Comparison of ENCODE assay signal across 8 cellular contexts in the genomic region with DNA sequence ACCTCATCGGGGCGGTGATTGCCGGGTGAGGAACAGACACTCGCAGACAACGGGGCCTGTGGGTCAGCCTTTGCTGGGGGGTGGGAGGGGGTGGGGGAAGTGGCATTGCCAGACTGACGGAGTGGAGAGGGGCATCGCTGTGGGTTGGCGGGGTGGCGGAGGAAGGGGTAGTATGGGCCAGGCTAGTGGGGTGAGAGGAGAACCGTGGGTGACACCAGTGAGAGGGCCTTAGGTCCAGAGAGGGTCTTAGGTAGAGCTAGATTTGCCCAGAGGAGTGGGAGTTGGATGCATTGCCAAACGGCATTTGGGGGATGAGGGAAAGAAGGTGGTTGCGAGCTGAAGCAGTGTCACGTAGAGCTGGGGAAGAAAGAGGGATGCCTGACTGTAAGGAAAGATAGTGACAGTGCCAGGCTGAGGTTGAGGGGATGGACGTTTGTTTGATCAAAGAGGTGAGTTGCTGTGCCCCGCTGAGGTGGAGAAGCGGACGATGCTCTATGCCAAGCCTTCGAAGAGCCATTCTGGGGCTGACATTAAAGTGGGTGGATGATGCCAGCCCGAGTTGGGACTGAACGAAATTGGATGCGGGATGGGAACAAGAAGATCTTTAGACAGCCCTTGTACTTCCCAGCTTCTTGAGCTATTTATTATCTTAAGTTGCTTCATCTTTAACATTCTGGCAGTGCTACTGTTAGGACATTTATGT. TPM values are rescaled to one million over a fixed set of nuclear protein-coding genes. Genes with fewer than 3 reads are reported as not detected.
DNase-seq lines count a peak whose midpoint lies in the region; ATAC-seq, FAIRE-seq and TF ChIP-seq lines count a peak whose summit lies in the region.

No MANE protein-coding gene starts in this region.

- H3K9ac ChIP-seq in astrocyte (ENCODE audit: low read length) = peak overlapping the region; percentile 97

- peaks cover 28% of the 10 kb centered on the region for H3K36me3 ChIP-seq in astrocyte (ENCODE audit: insufficient read depth, low read length)
- peaks cover 0 to 22% (median 12%) of the 10 kb centered on the region in 4 donors for H3K36me3 ChIP-seq in right lobe of liver
- peaks cover 0 to 37% (median 6%) of the 10 kb centered on the region in 3 donors for H3K36me3 ChIP-seq in tibial nerve

- FAIRE-seq in astrocyte (lab: Jason Lieb, UNC) = no peak

- H3K4me3 Mint-ChIP-seq in activated naive CD4-positive, alpha-beta T cell treated with anti-CD3 and anti-CD28 coated beads for 36 hours = peak overlapping the region; percentile 95
- peak overlapping the region; percentile 96 for H3K4me3 Mint-ChIP-seq in astrocyte (ENCODE audit: unreplicated experiment)

- TF ChIP-seq POLR2A in right lobe of liver (IDR thresholded peaks at IDR 0.05) = no peak
- no peak for TF ChIP-seq POLR2A in tibial nerve (IDR thresholded peaks at IDR 0.05)

- H3K27ac ChIP-seq in astrocyte (ENCODE audit: low read depth, low read length) = peak overlapping the region; percentile 92
- H3K27ac ChIP-seq in right lobe of liver = peak overlapping the region; percentile 80 to 89 (median 82)
- peak overlapping the region; percentile 75 to 97 (median 94) for H3K27ac ChIP-seq in tibial nerve

- H3K4me2 ChIP-seq in astrocyte (ENCODE audit: low read length) = peak overlapping the region; percentile 97

- intact Hi-C loops in activated naive CD4-positive, alpha-beta T cell treated with anti-CD3 and anti-CD28 coated beads for 36 hours (cut with micrococcal nuclease) = loop anchor here (1.0 to 10.0 kb wide), 11 partner anchors 19 to 986 kb away; a partner anchor contains a TSS
- intact Hi-C loops in right lobe of liver (cut with DNase I) = no loop called here

- peaks cover 10% of the 10 kb centered on the region for H4K20me1 ChIP-seq in astrocyte (ENCODE audit: insufficient read depth, low read length)

- ATAC-seq in right lobe of liver = no peak
- ATAC-seq in HG03520 (IDR thresholded peaks at IDR 0.05; ENCODE audit: unreplicated experiment) = no peak

- TF ChIP-seq EP300 in tibial nerve (IDR thresholded peaks at IDR 0.05) = no peak

- no peaks in the 10 kb centered on the region for H3K27me3 Mint-ChIP-seq in activated naive CD4-positive, alpha-beta T cell treated with anti-CD3 and anti-CD28 coated beads for 36 hours (ENCODE audit: low read depth)
- H3K27me3 Mint-ChIP-seq in astrocyte (ENCODE audit: low read depth, unreplicated experiment) = no peaks in the 10 kb centered on the region

- H3K36me3 Mint-ChIP-seq in activated naive CD4-positive, alpha-beta T cell treated with anti-CD3 and anti-CD28 coated beads for 36 hours (ENCODE audit: low read depth) = peaks cover 14% of the 10 kb centered on the region
- no peaks in the 10 kb centered on the region for H3K36me3 Mint-ChIP-seq in astrocyte (ENCODE audit: low read depth, unreplicated experiment)

- H3K79me2 ChIP-seq in astrocyte (ENCODE audit: insufficient read depth, low read length) = peaks cover 43% of the 10 kb centered on the region

- H3K9me3 Mint-ChIP-seq in activated naive CD4-positive, alpha-beta T cell treated with anti-CD3 and anti-CD28 coated beads for 36 hours = no peaks in the 10 kb centered on the region
- H3K9me3 Mint-ChIP-seq in astrocyte (ENCODE audit: unreplicated experiment) = no peaks in the 10 kb centered on the region

- H3K9me3 ChIP-seq in astrocyte (ENCODE audit: insufficient read depth, low read depth, low read length) (no peaks in the 10 kb centered on the region), right lobe of liver (no peaks in the 10 kb centered on the region), tibial nerve (no peaks in the 10 kb centered on the region)

- H3K4me1 ChIP-seq in astrocyte (ENCODE audit: insufficient read depth, low read length) (peaks cover 24% of the 10 kb centered on the region), right lobe of liver (peaks cover 0 to 33% (median 13%) of the 10 kb centered on the region in 4 donors), tibial nerve (peaks cover 0 to 43% (median 18%) of the 10 kb centered on the region in 4 donors)

- TF ChIP-seq CTCF in astrocyte (IDR thresholded peaks at IDR 0.05; ENCODE audit: insufficient read depth, low read depth, low read length) (no peak), right lobe of liver (IDR thresholded peaks at IDR 0.05) (no peak), tibial nerve (IDR thresholded peaks at IDR 0.05) (no peak)

- H3K4me1 Mint-ChIP-seq in activated naive CD4-positive, alpha-beta T cell treated with anti-CD3 and anti-CD28 coated beads for 36 hours (ENCODE audit: low read depth) = peaks cover 53% of the 10 kb centered on the region
- peaks cover 10% of the 10 kb centered on the region for H3K4me1 Mint-ChIP-seq in astrocyte (ENCODE audit: low read depth, unreplicated experiment)

- 5% methylated on average over 19 of the region's 21 CpGs for WGBS in right lobe of liver (ENCODE audit: insufficient coverage, low coverage, low lambda C conversion rate, missing lambda C conversion rate)
- WGBS in tibial nerve, 2 donors = 8 to 13% methylated on average over 21 of the region's 21 CpGs

- H3K27me3 ChIP-seq in astrocyte (ENCODE audit: insufficient read depth, low read length) (no peaks in the 10 kb centered on the region), right lobe of liver (no peaks in the 10 kb centered on the region), tibial nerve (no peaks in the 10 kb centered on the region)

- H2AFZ ChIP-seq in astrocyte (ENCODE audit: low read depth, low read length) = peak overlapping the region; percentile 86

- H3K27ac Mint-ChIP-seq in activated naive CD4-positive, alpha-beta T cell treated with anti-CD3 and anti-CD28 coated beads for 36 hours = peak overlapping the region; percentile 85
- H3K27ac Mint-ChIP-seq in astrocyte (ENCODE audit: unreplicated experiment) = peak overlapping the region; percentile 75

- DNase-seq in activated naive CD4-positive, alpha-beta T cell treated with anti-CD3 and anti-CD28 coated beads for 36 hours = peak; percentile 11
- DNase-seq in activated naive CD4-positive, alpha-beta T cell (lab: John Stamatoyannopoulos, UW) = no peak
- DNase-seq in astrocyte (ENCODE audit: low read depth) (no peak), right lobe of liver (peak in 1 of 3 donors; percentile 61), tibial nerve (ENCODE audit: low spot score in 2 of 2) (no peak), NCI-H2227 (lab: John Stamatoyannopoulos, UW; ENCODE audit: unreplicated experiment) (no peak), NCI-H524 (lab: John Stamatoyannopoulos, UW) (no peak)

- CTCF ChIA-PET in activated naive CD4-positive, alpha-beta T cell treated with anti-CD3 and anti-CD28 coated beads for 36 hours (lab: Charles Lee) = interaction anchor here (0.7 to 2.3 kb wide), 4 partner anchors 43 to 628 kb away, joined by 4 to 12 read pairs (median 6); no protein-coding TSS in a partner anchor

- peak overlapping the region; percentile 88 for H3K4me3 ChIP-seq in astrocyte (ENCODE audit: insufficient read depth, low read depth, low read length)
- H3K4me3 ChIP-seq in right lobe of liver = peak overlapping the region; percentile 63 to 93 (median 92)
- H3K4me3 ChIP-seq in tibial nerve = peak overlapping the region; percentile 54 to 91 (median 74)

RNA-seq across cellular contexts. Expression of a gene that starts 0.6 kb away (rescaled TPM):
- total RNA-seq in activated naive CD4-positive, alpha-beta T cell treated with anti-CD3 and anti-CD28 coated beads for 36 hours = 10 to 100 TPM; 30.0 to 30.5 TPM
- total RNA-seq in astrocyte (83.0 and 84.3 TPM in 2 replicates), right lobe of liver (10 to 100 TPM; 28.4 to 59.1 (median 49.2) TPM), tibial nerve (10 to 100 TPM; 24.3 to 47.5 (median 44.7) TPM)

RNA-seq across cellular contexts. Expression of a gene that starts 4.0 kb away (rescaled TPM):
- total RNA-seq in activated naive CD4-positive, alpha-beta T cell treated with anti-CD3 and anti-CD28 coated beads for 36 hours = 10 to 100 TPM in 1 of 2 experiments, 1 to 10 TPM in 1; 9.0 to 10.7 TPM
- total RNA-seq in astrocyte (8.7 and 10.2 TPM in 2 replicates), right lobe of liver (1 to 10 TPM; 6.7 to 8.7 (median 7.5) TPM), tibial nerve (10 to 100 TPM; 10.5 to 17.0 (median 11.4) TPM)

RNA-seq across cellular contexts. Expression of a gene that starts 26.9 kb away (rescaled TPM):
- total RNA-seq in activated naive CD4-positive, alpha-beta T cell treated with anti-CD3 and anti-CD28 coated beads for 36 hours = 1 to 10 TPM; 1.5 to 1.8 TPM
- total RNA-seq in astrocyte (1.3 and 2.1 TPM in 2 replicates), right lobe of liver (1 to 10 TPM in 5 of 6 experiments, under 1 TPM in 1; 0.86 to 2.6 (median 1.5) TPM), tibial nerve (10 to 100 TPM in 1 of 4 donors, 1 to 10 TPM in 3; 3.0 to 12.2 (median 3.2) TPM)

RNA-seq across cellular contexts. Expression of a gene that starts 41.8 kb away (rescaled TPM):
- total RNA-seq in activated naive CD4-positive, alpha-beta T cell treated with anti-CD3 and anti-CD28 coated beads for 36 hours = not detected
- total RNA-seq in astrocyte = not detected in 2 replicates
- 1,000 to 10,000 TPM in 4 of 6 experiments, 100 to 1,000 TPM in 2; 718 to 1,905 (median 1,079) TPM for total RNA-seq in right lobe of liver
- not detected for total RNA-seq in tibial nerve
